Comparison of ENCODE assay signal across 8 cellular contexts in genomic region chr4:123443401-123444297, GRCh38. TPM values are rescaled to one million over a fixed set of nuclear protein-coding genes. Genes with fewer than 3 reads are reported as not detected.
A peak's percentile ranks its signal among the peaks of the same experiment; 100 is the strongest.
DNase-seq lines count a peak whose midpoint lies in the region; ATAC-seq and TF ChIP-seq lines count a peak whose summit lies in the region.

No MANE protein-coding gene starts in this region.

- H3K27ac Mint-ChIP-seq in T-helper 2 cell treated with Interferon-gamma antibody and Interleukin-4, amounts not matched to agents 5 μg/mL and 100 μg/mL, for 36 hours, result peak overlapping the region; percentile 80

- H3K36me3 Mint-ChIP-seq in T-helper 2 cell treated with Interferon-gamma antibody and Interleukin-4, amounts not matched to agents 5 μg/mL and 100 μg/mL, for 36 hours (ENCODE audit: low read depth), result no peaks in the 10 kb centered on the region

- intact Hi-C loops in left cardiac atrium (cut with DNase I), result no loop called here

- H3K9me3 ChIP-seq in AG04450 (ENCODE audit: control insufficient read depth, insufficient read depth, low read length), result no peaks in the 10 kb centered on the region

- peaks cover 24% of the 10 kb centered on the region for H3K4me1 Mint-ChIP-seq in T-helper 2 cell treated with Interferon-gamma antibody and Interleukin-4, amounts not matched to agents 5 μg/mL and 100 μg/mL, for 36 hours (ENCODE audit: low read depth)

- no peak for TF ChIP-seq CTCF in AG04450 (IDR thresholded peaks at IDR 0.05; ENCODE audit: low read depth, low read length)

- no peak overlapping the region for H3K4me3 ChIP-seq in AG04450 (ENCODE audit: low read depth, low read length)

- POLR2A ChIA-PET in AG04450 (lab: Yijun Ruan, JAX), result no interaction called here

- no peaks in the 10 kb centered on the region for H3K9me3 Mint-ChIP-seq in T-helper 2 cell treated with Interferon-gamma antibody and Interleukin-4, amounts not matched to agents 5 μg/mL and 100 μg/mL, for 36 hours

- H3K27me3 Mint-ChIP-seq in T-helper 2 cell treated with Interferon-gamma antibody and Interleukin-4, amounts not matched to agents 5 μg/mL and 100 μg/mL, for 36 hours (ENCODE audit: low read depth), result no peaks in the 10 kb centered on the region

- no peak for DNase-seq in AG04450 (ENCODE audit: low read depth, low spot score)
- DNase-seq in T-helper 2 cell treated with Interferon-gamma antibody and Interleukin-4, amounts not matched to agents 5 μg/mL and 100 μg/mL, for 36 hours (ENCODE audit: low spot score), result peak; percentile 49
- no peak for DNase-seq in left cardiac atrium
- peak; percentile 37 for DNase-seq in stimulated activated naive CD8-positive, alpha-beta T cell treated with anti-CD3 and anti-CD28 coated beads, Interleukin-15, Interleukin-2, amounts not matched to agents 100 U/mL and 50 U/mL, for 24 hours
- no peak for DNase-seq in NCI-H526 (lab: John Stamatoyannopoulos, UW)
- no peak for DNase-seq in NCI-H524 treated with DMSO at 0.1 percent for 48 hours (lab: John Stamatoyannopoulos, UW)

- CTCF ChIA-PET in AG04450 (lab: Charles Lee), result no interaction called here

- peak; percentile 71 for ATAC-seq in GM18907 (IDR thresholded peaks at IDR 0.05; ENCODE audit: unreplicated experiment)
- peak; percentile 63 for ATAC-seq in HG03103 (IDR thresholded peaks at IDR 0.05; ENCODE audit: low read depth, unreplicated experiment)
- ATAC-seq in left cardiac atrium, result peak; percentile 34 to 62
- ATAC-seq in stimulated activated naive CD8-positive, alpha-beta T cell treated with anti-CD3 and anti-CD28 coated beads, Interleukin-15, Interleukin-2, amounts not matched to agents 100 U/mL and 50 U/mL, for 24 hours, result peak; percentile 73

- no peaks in the 10 kb centered on the region for H3K27me3 ChIP-seq in AG04450 (ENCODE audit: control insufficient read depth, insufficient read depth, low read length)

- peak overlapping the region; percentile 74 for H3K4me3 Mint-ChIP-seq in T-helper 2 cell treated with Interferon-gamma antibody and Interleukin-4, amounts not matched to agents 5 μg/mL and 100 μg/mL, for 36 hours

- H3K27ac ChIP-seq in AG04450 (ENCODE audit: low read depth, low read length), result peak overlapping the region; percentile 31

RNA-seq across cellular contexts. Expression of gene SPRY1, which starts 47.1 kb away (rescaled TPM):
- polyA plus RNA-seq in AG04450 (2011; rRNA removed), result 6.2 and 6.6 TPM in 2 replicates
- polyA minus RNA-seq in AG04450 (2011; rRNA and poly(A)+ RNA removed), result 8.9 and 9.5 TPM in 2 replicates
- 10 to 100 TPM; 59.6 to 89.9 TPM for total RNA-seq in left cardiac atrium

Comparison
In these comparisons a context has a peak if more than half of its experiments do, and no peak if none do; other contexts are left out.
1. DNase-seq: peak in T-helper 2 cell treated with Interferon-gamma antibody and Interleukin-4, amounts not matched to agents 5 μg/mL and 100 μg/mL, for 36 hours (single experiment) and stimulated activated naive CD8-positive, alpha-beta T cell treated with anti-CD3 and anti-CD28 coated beads, Interleukin-15, Interleukin-2, amounts not matched to agents 100 U/mL and 50 U/mL, for 24 hours (single experiment); none in AG04450 (single experiment), left cardiac atrium (single experiment), NCI-H526 (0 of 2) and NCI-H524 treated with DMSO at 0.1 percent for 48 hours (single experiment).
2. Peak in every context shown above with its lines, with median percentiles within 50 percentile points of each other: ATAC-seq.